ENCODE assay signal across 1 cellular context in the genomic region with DNA sequence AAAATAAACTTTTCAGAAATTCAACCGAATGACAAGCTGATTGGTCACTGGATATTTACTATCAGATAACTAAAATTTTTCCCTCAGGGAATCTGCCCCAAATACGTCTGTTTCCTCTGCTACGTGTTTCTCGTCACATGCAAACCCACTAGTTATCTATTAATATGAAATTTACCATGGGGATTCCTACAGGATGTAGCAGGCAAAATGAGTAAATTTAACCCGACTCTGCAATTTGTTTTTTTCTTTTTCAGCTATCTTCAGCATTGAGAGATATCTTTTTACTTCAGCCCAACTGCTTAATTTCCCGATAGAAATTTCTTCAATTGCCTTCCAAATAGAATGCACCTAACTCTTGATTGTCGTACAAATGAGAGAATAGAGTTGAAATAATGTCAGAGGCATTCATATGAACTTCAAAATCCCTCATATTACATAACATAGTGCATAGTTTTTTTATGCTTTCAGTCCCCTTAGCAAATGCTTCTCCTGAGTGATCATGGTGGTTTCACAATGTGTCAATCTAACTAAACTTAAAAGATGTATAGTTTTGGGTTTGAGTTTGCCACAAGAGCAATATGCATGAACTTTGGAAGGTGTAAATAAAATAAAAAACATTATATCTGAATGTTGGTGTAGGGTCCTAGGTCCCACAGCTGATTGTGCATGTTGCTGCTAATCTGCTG.
TF ChIP-seq lines count a peak whose summit lies in the region.

No MANE protein-coding gene starts in this region.

TF ChIP-seq in GM12878, 131 proteins besides CTCF, POLR2A, EP300 and RAD21 (continued from another document):
- TF ChIP-seq, protein P1, sequence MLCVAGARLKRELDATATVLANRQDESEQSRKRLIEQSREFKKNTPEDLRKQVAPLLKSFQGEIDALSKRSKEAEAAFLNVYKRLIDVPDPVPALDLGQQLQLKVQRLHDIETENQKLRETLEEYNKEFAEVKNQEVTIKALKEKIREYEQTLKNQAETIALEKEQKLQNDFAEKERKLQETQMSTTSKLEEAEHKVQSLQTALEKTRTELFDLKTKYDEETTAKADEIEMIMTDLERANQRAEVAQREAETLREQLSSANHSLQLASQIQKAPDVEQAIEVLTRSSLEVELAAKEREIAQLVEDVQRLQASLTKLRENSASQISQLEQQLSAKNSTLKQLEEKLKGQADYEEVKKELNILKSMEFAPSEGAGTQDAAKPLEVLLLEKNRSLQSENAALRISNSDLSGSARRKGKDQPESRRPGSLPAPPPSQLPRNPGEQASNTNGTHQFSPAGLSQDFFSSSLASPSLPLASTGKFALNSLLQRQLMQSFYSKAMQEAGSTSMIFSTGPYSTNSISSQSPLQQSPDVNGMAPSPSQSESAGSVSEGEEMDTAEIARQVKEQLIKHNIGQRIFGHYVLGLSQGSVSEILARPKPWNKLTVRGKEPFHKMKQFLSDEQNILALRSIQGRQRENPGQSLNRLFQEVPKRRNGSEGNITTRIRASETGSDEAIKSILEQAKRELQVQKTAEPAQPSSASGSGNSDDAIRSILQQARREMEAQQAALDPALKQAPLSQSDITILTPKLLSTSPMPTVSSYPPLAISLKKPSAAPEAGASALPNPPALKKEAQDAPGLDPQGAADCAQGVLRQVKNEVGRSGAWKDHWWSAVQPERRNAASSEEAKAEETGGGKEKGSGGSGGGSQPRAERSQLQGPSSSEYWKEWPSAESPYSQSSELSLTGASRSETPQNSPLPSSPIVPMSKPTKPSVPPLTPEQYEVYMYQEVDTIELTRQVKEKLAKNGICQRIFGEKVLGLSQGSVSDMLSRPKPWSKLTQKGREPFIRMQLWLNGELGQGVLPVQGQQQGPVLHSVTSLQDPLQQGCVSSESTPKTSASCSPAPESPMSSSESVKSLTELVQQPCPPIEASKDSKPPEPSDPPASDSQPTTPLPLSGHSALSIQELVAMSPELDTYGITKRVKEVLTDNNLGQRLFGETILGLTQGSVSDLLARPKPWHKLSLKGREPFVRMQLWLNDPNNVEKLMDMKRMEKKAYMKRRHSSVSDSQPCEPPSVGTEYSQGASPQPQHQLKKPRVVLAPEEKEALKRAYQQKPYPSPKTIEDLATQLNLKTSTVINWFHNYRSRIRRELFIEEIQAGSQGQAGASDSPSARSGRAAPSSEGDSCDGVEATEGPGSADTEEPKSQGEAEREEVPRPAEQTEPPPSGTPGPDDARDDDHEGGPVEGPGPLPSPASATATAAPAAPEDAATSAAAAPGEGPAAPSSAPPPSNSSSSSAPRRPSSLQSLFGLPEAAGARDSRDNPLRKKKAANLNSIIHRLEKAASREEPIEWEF (IDR thresholded peaks at IDR 0.05; ENCODE audit: insufficient replicate concordance, low read depth, low read length): no peak
- TF ChIP-seq, protein P2, sequence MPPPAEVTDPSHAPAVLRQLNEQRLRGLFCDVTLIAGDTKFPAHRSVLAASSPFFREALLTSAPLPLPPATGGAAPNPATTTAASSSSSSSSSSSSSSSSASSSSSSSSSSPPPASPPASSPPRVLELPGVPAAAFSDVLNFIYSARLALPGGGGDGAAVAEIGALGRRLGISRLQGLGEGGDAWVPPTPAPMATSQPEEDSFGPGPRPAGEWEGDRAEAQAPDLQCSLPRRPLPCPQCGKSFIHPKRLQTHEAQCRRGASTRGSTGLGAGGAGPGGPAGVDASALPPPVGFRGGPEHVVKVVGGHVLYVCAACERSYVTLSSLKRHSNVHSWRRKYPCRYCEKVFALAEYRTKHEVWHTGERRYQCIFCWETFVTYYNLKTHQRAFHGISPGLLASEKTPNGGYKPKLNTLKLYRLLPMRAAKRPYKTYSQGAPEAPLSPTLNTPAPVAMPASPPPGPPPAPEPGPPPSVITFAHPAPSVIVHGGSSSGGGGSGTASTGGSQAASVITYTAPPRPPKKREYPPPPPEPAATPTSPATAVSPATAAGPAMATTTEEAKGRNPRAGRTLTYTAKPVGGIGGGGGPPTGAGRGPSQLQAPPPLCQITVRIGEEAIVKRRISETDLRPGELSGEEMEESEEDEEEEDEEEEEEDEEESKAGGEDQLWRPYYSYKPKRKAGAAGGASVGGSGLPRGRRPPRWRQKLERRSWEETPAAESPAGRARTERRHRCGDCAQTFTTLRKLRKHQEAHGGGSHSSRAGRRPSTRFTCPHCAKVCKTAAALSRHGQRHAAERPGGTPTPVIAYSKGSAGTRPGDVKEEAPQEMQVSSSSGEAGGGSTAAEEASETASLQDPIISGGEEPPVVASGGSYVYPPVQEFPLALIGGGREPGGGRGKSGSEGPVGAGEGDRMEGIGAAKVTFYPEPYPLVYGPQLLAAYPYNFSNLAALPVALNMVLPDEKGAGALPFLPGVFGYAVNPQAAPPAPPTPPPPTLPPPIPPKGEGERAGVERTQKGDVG (CRISPR knock-in tag; IDR thresholded peaks at IDR 0.05): no peak
- TF ChIP-seq, protein P3, sequence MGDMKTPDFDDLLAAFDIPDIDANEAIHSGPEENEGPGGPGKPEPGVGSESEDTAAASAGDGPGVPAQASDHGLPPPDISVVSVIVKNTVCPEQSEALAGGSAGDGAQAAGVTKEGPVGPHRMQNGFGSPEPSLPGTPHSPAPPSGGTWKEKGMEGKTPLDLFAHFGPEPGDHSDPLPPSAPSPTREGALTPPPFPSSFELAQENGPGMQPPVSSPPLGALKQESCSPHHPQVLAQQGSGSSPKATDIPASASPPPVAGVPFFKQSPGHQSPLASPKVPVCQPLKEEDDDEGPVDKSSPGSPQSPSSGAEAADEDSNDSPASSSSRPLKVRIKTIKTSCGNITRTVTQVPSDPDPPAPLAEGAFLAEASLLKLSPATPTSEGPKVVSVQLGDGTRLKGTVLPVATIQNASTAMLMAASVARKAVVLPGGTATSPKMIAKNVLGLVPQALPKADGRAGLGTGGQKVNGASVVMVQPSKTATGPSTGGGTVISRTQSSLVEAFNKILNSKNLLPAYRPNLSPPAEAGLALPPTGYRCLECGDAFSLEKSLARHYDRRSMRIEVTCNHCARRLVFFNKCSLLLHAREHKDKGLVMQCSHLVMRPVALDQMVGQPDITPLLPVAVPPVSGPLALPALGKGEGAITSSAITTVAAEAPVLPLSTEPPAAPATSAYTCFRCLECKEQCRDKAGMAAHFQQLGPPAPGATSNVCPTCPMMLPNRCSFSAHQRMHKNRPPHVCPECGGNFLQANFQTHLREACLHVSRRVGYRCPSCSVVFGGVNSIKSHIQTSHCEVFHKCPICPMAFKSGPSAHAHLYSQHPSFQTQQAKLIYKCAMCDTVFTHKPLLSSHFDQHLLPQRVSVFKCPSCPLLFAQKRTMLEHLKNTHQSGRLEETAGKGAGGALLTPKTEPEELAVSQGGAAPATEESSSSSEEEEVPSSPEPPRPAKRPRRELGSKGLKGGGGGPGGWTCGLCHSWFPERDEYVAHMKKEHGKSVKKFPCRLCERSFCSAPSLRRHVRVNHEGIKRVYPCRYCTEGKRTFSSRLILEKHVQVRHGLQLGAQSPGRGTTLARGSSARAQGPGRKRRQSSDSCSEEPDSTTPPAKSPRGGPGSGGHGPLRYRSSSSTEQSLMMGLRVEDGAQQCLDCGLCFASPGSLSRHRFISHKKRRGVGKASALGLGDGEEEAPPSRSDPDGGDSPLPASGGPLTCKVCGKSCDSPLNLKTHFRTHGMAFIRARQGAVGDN (IDR thresholded peaks at IDR 0.05): no peak
- no peak for TF ChIP-seq TCF7 (IDR thresholded peaks at IDR 0.05; ENCODE audit: borderline replicate concordance)
- peak; percentile 34 for TF ChIP-seq IKZF1 (conservative IDR thresholded peaks at IDR 0.05)
- no peak for TF ChIP-seq EED (IDR thresholded peaks at IDR 0.05; ENCODE audit: low read depth)
- no peak for TF ChIP-seq CREB1 (IDR thresholded peaks at IDR 0.05; ENCODE audit: low read depth)
- 0 out of 2 replicates have a peak, but pooled peaks have one; percentile 29 for TF ChIP-seq MTA2 (IDR thresholded peaks at IDR 0.05; ENCODE audit: low read depth)
- TF ChIP-seq, protein P4, sequence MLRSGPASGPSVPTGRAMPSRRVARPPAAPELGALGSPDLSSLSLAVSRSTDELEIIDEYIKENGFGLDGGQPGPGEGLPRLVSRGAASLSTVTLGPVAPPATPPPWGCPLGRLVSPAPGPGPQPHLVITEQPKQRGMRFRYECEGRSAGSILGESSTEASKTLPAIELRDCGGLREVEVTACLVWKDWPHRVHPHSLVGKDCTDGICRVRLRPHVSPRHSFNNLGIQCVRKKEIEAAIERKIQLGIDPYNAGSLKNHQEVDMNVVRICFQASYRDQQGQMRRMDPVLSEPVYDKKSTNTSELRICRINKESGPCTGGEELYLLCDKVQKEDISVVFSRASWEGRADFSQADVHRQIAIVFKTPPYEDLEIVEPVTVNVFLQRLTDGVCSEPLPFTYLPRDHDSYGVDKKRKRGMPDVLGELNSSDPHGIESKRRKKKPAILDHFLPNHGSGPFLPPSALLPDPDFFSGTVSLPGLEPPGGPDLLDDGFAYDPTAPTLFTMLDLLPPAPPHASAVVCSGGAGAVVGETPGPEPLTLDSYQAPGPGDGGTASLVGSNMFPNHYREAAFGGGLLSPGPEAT (IDR thresholded peaks at IDR 0.05; ENCODE audit: low read depth): peak; percentile 44; the same call in 1 of the 2 replicates
- peak; percentile 56 to 58; a peak in 2 of 4 replicates for TF ChIP-seq IKZF2 (IDR thresholded peaks at IDR 0.05)
- 0 out of 2 replicates have a peak, but pooled peaks have one; percentile 35 for TF ChIP-seq RAD51 (IDR thresholded peaks at IDR 0.05)
- no peak for TF ChIP-seq ZNF384 (IDR thresholded peaks at IDR 0.05; ENCODE audit: borderline replicate concordance, low read depth, low read length)
- TF ChIP-seq POLR2AphosphoS5 (IDR thresholded peaks at IDR 0.05; ENCODE audit: low read length): no peak
- no peak for TF ChIP-seq BACH1 (IDR thresholded peaks at IDR 0.05; ENCODE audit: borderline replicate concordance)
- TF ChIP-seq, protein P5, sequence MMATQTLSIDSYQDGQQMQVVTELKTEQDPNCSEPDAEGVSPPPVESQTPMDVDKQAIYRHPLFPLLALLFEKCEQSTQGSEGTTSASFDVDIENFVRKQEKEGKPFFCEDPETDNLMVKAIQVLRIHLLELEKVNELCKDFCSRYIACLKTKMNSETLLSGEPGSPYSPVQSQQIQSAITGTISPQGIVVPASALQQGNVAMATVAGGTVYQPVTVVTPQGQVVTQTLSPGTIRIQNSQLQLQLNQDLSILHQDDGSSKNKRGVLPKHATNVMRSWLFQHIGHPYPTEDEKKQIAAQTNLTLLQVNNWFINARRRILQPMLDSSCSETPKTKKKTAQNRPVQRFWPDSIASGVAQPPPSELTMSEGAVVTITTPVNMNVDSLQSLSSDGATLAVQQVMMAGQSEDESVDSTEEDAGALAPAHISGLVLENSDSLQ (IDR thresholded peaks at IDR 0.05): peak; percentile 84
